ENCODE assay signal across 29 cellular contexts in the genomic region with DNA sequence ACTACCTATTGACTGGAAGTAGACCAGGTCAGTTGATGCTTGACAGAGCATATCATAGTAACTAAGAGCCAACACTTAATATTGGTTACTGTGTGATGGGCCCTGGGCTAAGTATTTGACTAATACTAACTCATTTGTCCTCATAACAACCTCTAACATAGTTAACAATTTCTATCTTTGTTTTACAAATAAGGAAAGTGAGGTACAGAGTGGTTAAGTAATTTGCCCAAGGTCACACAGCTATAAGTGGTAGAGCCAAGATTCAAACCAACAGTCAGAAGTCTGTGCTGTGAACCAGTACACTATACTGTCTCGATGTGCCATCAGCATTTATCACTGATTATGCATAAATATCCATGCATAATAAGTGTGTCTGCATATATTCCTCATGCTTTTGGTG. TPM values are rescaled to one million over a fixed set of nuclear protein-coding genes. Genes with fewer than 3 reads are reported as not detected.
DNase-seq lines count a peak whose midpoint lies in the region; ATAC-seq, FAIRE-seq and TF ChIP-seq lines count a peak whose summit lies in the region.
"Had no signal": no experiment of that assay in that cellular context is flagged by ENCODE, and none has a peak within 500 bp of the region (broad histone marks: within the 10 kb centered on the region; RNA-seq: fewer than 3 reads in every experiment).

No MANE protein-coding gene starts in this region.

- TF ChIP-seq POLR2A in K562 (conservative IDR thresholded peaks at IDR 0.05), result no peak

- H3K79me2 ChIP-seq in K562 (ENCODE audit: control insufficient read depth, insufficient read depth, low read length) (no peaks in the 10 kb centered on the region), PC-9 (ENCODE audit: low read depth) (no peaks in the 10 kb centered on the region)

- H3K36me3 ChIP-seq in K562 (ENCODE audit: control insufficient read depth, insufficient read depth, low read length), result peaks cover 29% of the 10 kb centered on the region; the same call in 2 of the 3 replicates
- H3K36me3 ChIP-seq in PC-9 (ENCODE audit: low read depth), result peaks cover 11% of the 10 kb centered on the region

- DNase-seq in K562 (ENCODE audit: extremely low read depth in 1 of 4, low spot score in 3 of 4) (no peak), PC-9 (no peak)
- DNase-seq: 8988T; ACHN; AML-193; BE2C; C1 segment of cervical spinal cord; Caco-2; Calu3; CD4-positive, alpha-beta memory T cell; CD4-positive, alpha-beta T cell; CD4-positive, CD25-positive, alpha-beta regulatory T cell; CD8-positive, alpha-beta memory T cell; CD8-positive, alpha-beta T cell; COR-L47; DMS 273 treated with DMSO at 0.1 percent for 48 hours; DMS153; DMS53; DMS79; DMS79 treated with DMSO at 0.1 percent for 48 hours; DND-41; EL had no signal

- no peak overlapping the region for H3K4me2 ChIP-seq in K562 (ENCODE audit: insufficient read depth, low read length)
- H3K4me2 ChIP-seq in PC-9, result no peak overlapping the region
- H3K4me2 ChIP-seq: A549; BLaER1; BLaER1 treated with 17β-estradiol and CSF1 and Interleukin-3, amounts not matched to agents 10 nM and 100 nM had no signal

- H3K9ac ChIP-seq in K562 (ENCODE audit: insufficient read depth in 1 of 2, low read depth in 2 of 2, low read length in 2 of 2), result no peak overlapping the region
- H3K9ac ChIP-seq: BLaER1; BLaER1 treated with 17β-estradiol and CSF1 and Interleukin-3, amounts not matched to agents 10 nM and 100 nM had no signal

- POLR2A ChIA-PET in K562 (lab: Yijun Ruan, JAX), result no interaction called here
- POLR2A ChIA-PET in PC-9 (lab: Charles Lee; ENCODE audit: unreplicated experiment), result interaction anchor here (0.6 kb wide), 1 partner anchor 27 kb away, joined by 8 read pairs; no protein-coding TSS in a partner anchor

- H3K27ac ChIP-seq in K562 (ENCODE audit: extremely low read depth, low read depth, low read length), result no peak overlapping the region
- H3K27ac ChIP-seq in PC-9, result no peak overlapping the region
- H3K27ac ChIP-seq: 22Rv1; A549; BLaER1; BLaER1 treated with 17β-estradiol and CSF1 and Interleukin-3, amounts not matched to agents 10 nM and 100 nM; C4-2B had no signal

- CTCF ChIA-PET in K562 (lab: Yijun Ruan, JAX; ENCODE audit: low intra/inter-chr PET ratio), result no interaction called here
- CTCF ChIA-PET in PC-9 (lab: Charles Lee), result no interaction called here

- no peaks in the 10 kb centered on the region for H3F3A ChIP-seq in PC-9 (ENCODE audit: insufficient read depth, low read depth)

- no peak for FAIRE-seq in K562 (lab: Jason Lieb, UNC)
- FAIRE-seq: A204.1, A549, D721Med had no signal

- no peak overlapping the region for H3K4me3 ChIP-seq in K562
- H3K4me3 ChIP-seq in PC-9, result no peak overlapping the region
- H3K4me3 ChIP-seq: A549; BLaER1; BLaER1 treated with 17β-estradiol and CSF1 and Interleukin-3, amounts not matched to agents 10 nM and 100 nM had no signal

- no peak for TF ChIP-seq CTCF in K562 (IDR thresholded peaks at IDR 0.05 in 2 of 3, conservative IDR thresholded peaks at IDR 0.05 in 1 of 3; ENCODE audit: insufficient read depth in 2 of 3, low read depth in 1 of 3, low read length in 3 of 3)
- no peak for TF ChIP-seq CTCF in PC-9 (conservative IDR thresholded peaks at IDR 0.05)

- BruUV-seq in K562 (replicated peaks; lab: Mats Ljungman, UMichigan) (no TSS peak), PC-9 (replicated peaks; lab: Mats Ljungman, UMichigan) (no TSS peak)

- TF ChIP-seq EP300 in K562 (IDR thresholded peaks at IDR 0.05; ENCODE audit: low read length), result no peak

- in situ Hi-C loops in K562 (cut with MboI), result no loop called here

- WGBS in K562 (ENCODE audit: insufficient coverage, low coverage, missing lambda C conversion rate), result 56% methylated on average over 1 of the region's 1 CpG

- H2AFZ ChIP-seq in K562 (ENCODE audit: low read depth, low read length) (no peak overlapping the region), PC-9 (no peak overlapping the region)

- H3K9me3 ChIP-seq in K562 (replicated peaks; ENCODE audit: control insufficient read depth, insufficient read depth, low read depth, low read length) (no peaks in the 10 kb centered on the region), PC-9 (ENCODE audit: insufficient read depth, low read depth) (no peaks in the 10 kb centered on the region)
- H3K9me3 ChIP-seq: A549; BE2C; BLaER1; BLaER1 treated with 17β-estradiol and CSF1 and Interleukin-3, amounts not matched to agents 10 nM and 100 nM; Caco-2 had no signal

- H4K20me1 ChIP-seq in K562 (replicated peaks; ENCODE audit: control insufficient read depth, insufficient read depth, low read length) (no peaks in the 10 kb centered on the region), PC-9 (ENCODE audit: insufficient read depth) (no peaks in the 10 kb centered on the region)

- no peaks in the 10 kb centered on the region for H3K9me1 ChIP-seq in K562 (ENCODE audit: control insufficient read depth, insufficient read depth, low read length)

- TF ChIP-seq RAD21 in K562 (CRISPR knock-in tag; conservative IDR thresholded peaks at IDR 0.05 in 1 of 2, IDR thresholded peaks at IDR 0.05 in 1 of 2), result no peak

- H3K9me2 ChIP-seq in PC-9 (ENCODE audit: insufficient read depth), result no peaks in the 10 kb centered on the region

- H3K4me1 ChIP-seq in K562 (replicated peaks in 1 of 2; ENCODE audit: control insufficient read depth in 2 of 2, insufficient read depth in 2 of 2, low read length in 2 of 2) (peaks cover 0 to 5% of the 10 kb centered on the region in 2 experiments; a peak in 3 of 5 replicates), PC-9 (replicated peaks; ENCODE audit: insufficient read depth) (no peaks in the 10 kb centered on the region)
- H3K4me1 ChIP-seq: A549, Caco-2 had no signal

- no peaks in the 10 kb centered on the region for H3K27me3 ChIP-seq in K562 (ENCODE audit: control insufficient read depth in 2 of 2, insufficient read depth in 2 of 2, low read length in 2 of 2)
- no peaks in the 10 kb centered on the region for H3K27me3 ChIP-seq in PC-9 (ENCODE audit: insufficient read depth, low read depth)
- H3K27me3 ChIP-seq: BE2C; BLaER1; BLaER1 treated with 17β-estradiol and CSF1 and Interleukin-3, amounts not matched to agents 10 nM and 100 nM had no signal

- ATAC-seq in K562, result no peak
- ATAC-seq: A549; CD8-positive, alpha-beta T cell had no signal

- intact Hi-C loops in K562 (cut with micrococcal nuclease) (no loop called here), PC-9 (cut with micrococcal nuclease; ENCODE audit: unreplicated experiment) (loop anchor here (5.0 kb wide), 1 partner anchor 332 kb away; no protein-coding TSS in a partner anchor)

TF ChIP-seq in K562, 482 proteins besides CTCF, POLR2A, EP300 and RAD21 (continues in another document):
- TF ChIP-seq SMAD4 (CRISPR knock-in tag; conservative IDR thresholded peaks at IDR 0.05) (no peak), HMG20A (CRISPR knock-in tag; conservative IDR thresholded peaks at IDR 0.05) (no peak), RBM25 (IDR thresholded peaks at IDR 0.05; ENCODE audit: low read depth, low read length, severe bottlenecking) (peak; percentile 79), ZFP36 (IDR thresholded peaks at IDR 0.05; ENCODE audit: low read depth, low read length, partially characterized antibody) (peak; percentile 56)

RNA-seq across cellular contexts. Expression of a gene that starts 27.1 kb away (rescaled TPM):
- 34.2 and 138 TPM in 2 replicates for total RNA-seq in K562 (2011; cell fraction: chromatin; rRNA removed; ENCODE audit: low replicate concordance)
- total RNA-seq in K562 (2011; cell fraction: nucleolus; rRNA removed), result 17.2 and 22.5 TPM in 2 replicates
- total RNA-seq in K562 (2011; cell fraction: nucleoplasm; rRNA removed), result 41.9 and 59.5 TPM in 2 replicates
- total RNA-seq in K562 (2014; rRNA removed) (42.5 and 58.8 TPM in 2 replicates), K562 (2014; rRNA removed; fragmentation: Illumina TruSeq; extraction: Trizol) (94.6 and 113 TPM in 2 replicates), K562 (2015; rRNA removed; fragmentation: Illumina TruSeq; extraction: Trizol) (81.2 and 83.4 TPM in 2 replicates), K562 (2021) (67.7 and 70.2 TPM in 2 replicates), PC-9 (2021) (28.4 and 30.9 TPM in 2 replicates)
- polyA plus RNA-seq in K562 (2011; rRNA removed) (89.3 and 115 TPM in 2 replicates), K562 (2014; fragmentation: Illumina TruSeq; extraction: Trizol) (65.0 and 70.5 TPM in 2 replicates), K562 (2014; fragmentation: Nextera tagmentation; extraction: Ambion mirVana) (10 to 100 TPM; 29.6 to 43.1 TPM), K562 (2014; rRNA removed) (55.1 and 57.5 TPM in 2 replicates)
- 22.1 and 40.7 TPM in 2 replicates for polyA plus RNA-seq in K562 (2011; cell fraction: cytosol; rRNA removed)
- 42.9 and 80.8 TPM in 2 replicates for polyA plus RNA-seq in K562 (2011; cell fraction: nucleus; rRNA removed)
- polyA plus RNA-seq in K562 (2012), result 42.6 and 50.8 TPM in 2 replicates
- 215 and 219 TPM in 2 replicates for polyA minus RNA-seq in K562 (2011; rRNA and poly(A)+ RNA removed)
- polyA minus RNA-seq in K562 (2011; cell fraction: cytosol; rRNA and poly(A)+ RNA removed), result 58.7 and 70.0 TPM in 2 replicates
- 25.0 and 62.5 TPM in 2 replicates for polyA minus RNA-seq in K562 (2011; cell fraction: nucleus; rRNA and poly(A)+ RNA removed)

RNA-seq across cellular contexts. Expression of a gene that starts 38.3 kb away (rescaled TPM):
- total RNA-seq in K562 (2011; cell fraction: chromatin; rRNA removed; ENCODE audit: low replicate concordance), result 31.3 and 49.9 TPM in 2 replicates
- total RNA-seq in K562 (2011; cell fraction: nucleolus; rRNA removed), result 18.7 and 26.6 TPM in 2 replicates
- total RNA-seq in K562 (2011; cell fraction: nucleoplasm; rRNA removed), result 35.0 and 62.6 TPM in 2 replicates
- total RNA-seq in K562 (2014; rRNA removed) (17.8 and 17.9 TPM in 2 replicates), K562 (2014; rRNA removed; fragmentation: Illumina TruSeq; extraction: Trizol) (19.3 and 20.0 TPM in 2 replicates), K562 (2015; rRNA removed; fragmentation: Illumina TruSeq; extraction: Trizol) (25.8 TPM in 2 replicates), K562 (2021) (16.6 and 18.4 TPM in 2 replicates), PC-9 (2021) (37.6 and 64.7 TPM in 2 replicates)
- polyA plus RNA-seq in K562 (2011; rRNA removed) (17.3 and 21.0 TPM in 2 replicates), K562 (2014; fragmentation: Illumina TruSeq; extraction: Trizol) (16.9 and 18.9 TPM in 2 replicates), K562 (2014; fragmentation: Nextera tagmentation; extraction: Ambion mirVana) (1 to 10 TPM; 6.1 to 8.8 TPM), K562 (2014; rRNA removed) (10.1 and 14.9 TPM in 2 replicates)
- 5.9 and 9.0 TPM in 2 replicates for polyA plus RNA-seq in K562 (2011; cell fraction: cytosol; rRNA removed)
- polyA plus RNA-seq in K562 (2011; cell fraction: nucleus; rRNA removed), result 10.3 and 14.5 TPM in 2 replicates
- polyA plus RNA-seq in K562 (2012), result 14.0 and 25.8 TPM in 2 replicates
- polyA minus RNA-seq in K562 (2011; rRNA and poly(A)+ RNA removed), result 47.7 and 52.6 TPM in 2 replicates
- 10.3 and 19.3 TPM in 2 replicates for polyA minus RNA-seq in K562 (2011; cell fraction: cytosol; rRNA and poly(A)+ RNA removed)
- 16.0 and 24.0 TPM in 2 replicates for polyA minus RNA-seq in K562 (2011; cell fraction: nucleus; rRNA and poly(A)+ RNA removed)
